In the genomic region with DNA sequence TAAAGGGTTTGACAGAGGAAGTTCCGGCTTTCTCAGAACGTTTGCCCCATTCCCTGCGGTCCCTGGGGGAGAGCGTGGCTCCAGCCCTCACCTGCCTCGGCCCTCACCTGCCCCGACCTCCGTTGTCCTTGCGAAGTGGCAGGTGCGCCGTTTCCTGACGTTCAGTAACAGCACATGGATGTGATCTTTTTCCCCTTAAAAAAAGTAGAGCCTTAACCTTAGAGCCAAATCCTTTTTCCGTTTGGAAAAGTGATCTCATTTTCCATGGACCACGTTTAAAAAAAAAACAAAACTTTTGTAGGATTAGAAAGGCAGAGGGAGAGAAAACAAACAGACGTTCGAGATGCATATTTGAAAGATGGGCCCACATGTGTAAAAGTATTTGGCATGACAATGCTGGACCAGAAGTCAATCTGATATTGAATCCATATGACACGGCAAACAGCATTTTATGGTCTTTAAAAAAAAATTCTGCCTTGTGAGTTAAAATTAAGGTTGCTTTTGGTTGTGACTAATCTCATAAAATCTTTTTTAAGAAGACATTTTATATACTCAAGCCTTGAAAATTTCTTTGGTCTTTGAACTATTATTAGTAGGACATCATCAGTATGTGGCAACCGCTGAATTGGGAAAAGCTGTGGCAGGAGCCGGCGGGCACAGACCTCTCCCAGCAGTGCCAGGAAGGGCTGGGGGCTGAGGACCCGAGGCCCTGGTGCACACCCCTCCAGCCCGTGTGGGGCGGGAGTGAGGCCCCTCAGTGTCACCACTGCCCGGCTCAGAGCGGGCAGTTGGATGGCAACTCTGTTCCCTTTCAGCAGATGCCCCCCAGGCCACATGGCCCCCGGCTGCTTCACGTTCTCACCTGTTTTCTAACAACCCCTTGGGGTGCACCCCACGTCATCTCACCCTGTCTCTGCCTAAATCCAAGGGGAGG, we compare ENCODE assay signal across 8 cellular contexts. TPM values are rescaled to one million over a fixed set of nuclear protein-coding genes. Genes with fewer than 3 reads are reported as not detected.
A peak's percentile ranks its signal among the peaks of the same experiment; 100 is the strongest.
DNase-seq lines count a peak whose midpoint lies in the region; ATAC-seq and TF ChIP-seq lines count a peak whose summit lies in the region.

No MANE protein-coding gene starts in this region.

- peak; percentile 13 for ATAC-seq in GM21381 (IDR thresholded peaks at IDR 0.05; ENCODE audit: unreplicated experiment)

- no peak for TF ChIP-seq POLR2A in NB4 (IDR thresholded peaks at IDR 0.05; ENCODE audit: extremely low read depth, insufficient read length)

- H3K4me3 ChIP-seq in NB4 (ENCODE audit: low read depth, low read length), result peak overlapping the region; percentile 25

- no peaks in the 10 kb centered on the region for H3K27me3 Mint-ChIP-seq in osteocyte (ENCODE audit: unreplicated experiment)

- in situ Hi-C loops in G401 (cut with HindIII; ENCODE audit: low sequenced_read_pairs), result no loop called here

- peaks cover 26% of the 10 kb centered on the region for H3K36me3 Mint-ChIP-seq in osteocyte (ENCODE audit: unreplicated experiment)

- H3K4me1 Mint-ChIP-seq in osteocyte (ENCODE audit: unreplicated experiment), result peaks cover 44% of the 10 kb centered on the region

- peak overlapping the region; percentile 51 for H3K4me3 Mint-ChIP-seq in osteocyte (ENCODE audit: unreplicated experiment)

- DNase-seq in EH (ENCODE audit: low read depth) (peak; percentile 99), NB4 (ENCODE audit: low read depth) (peak; percentile 48), dedifferentiated amniotic fluid mesenchymal stem cell (ENCODE audit: extremely low spot score) (peak; percentile 93), osteocyte (ENCODE audit: extremely low spot score, unreplicated experiment) (peak; percentile 80), G401 (ENCODE audit: low spot score) (no peak), SW 1271 (lab: John Stamatoyannopoulos, UW) (no peak), NCI-H345 treated with DMSO at 0.1 percent for 48 hours (lab: John Stamatoyannopoulos, UW; ENCODE audit: unreplicated experiment) (no peak)

- H3K27ac Mint-ChIP-seq in osteocyte (ENCODE audit: unreplicated experiment), result peak overlapping the region; percentile 99

- TF ChIP-seq CTCF in NB4 (IDR thresholded peaks at IDR 0.05; ENCODE audit: low read depth, low read length), result no peak
- no peak for TF ChIP-seq CTCF in osteocyte (IDR thresholded peaks at IDR 0.05)

- H3K9me3 Mint-ChIP-seq in osteocyte (ENCODE audit: unreplicated experiment), result no peaks in the 10 kb centered on the region

RNA-seq across cellular contexts. Expression of a gene that starts 42.4 kb away (rescaled TPM):
- total RNA-seq in osteocyte, result 70.0 and 81.4 TPM in 2 replicates
- 16.7 and 29.2 TPM in 2 replicates for total RNA-seq in G401 (2014; rRNA removed; shearing (Covaris generic))

Comparison
In these comparisons a context has a peak if more than half of its experiments do, and no peak if none do; other contexts are left out.
1. DNase-seq: peak in EH (single experiment), NB4 (single experiment), dedifferentiated amniotic fluid mesenchymal stem cell (single experiment) and osteocyte (single experiment); none in G401 (single experiment), SW 1271 (0 of 2) and NCI-H345 treated with DMSO at 0.1 percent for 48 hours (single experiment).